Comparison of ENCODE assay signal across 1 cellular context in the genomic region with DNA sequence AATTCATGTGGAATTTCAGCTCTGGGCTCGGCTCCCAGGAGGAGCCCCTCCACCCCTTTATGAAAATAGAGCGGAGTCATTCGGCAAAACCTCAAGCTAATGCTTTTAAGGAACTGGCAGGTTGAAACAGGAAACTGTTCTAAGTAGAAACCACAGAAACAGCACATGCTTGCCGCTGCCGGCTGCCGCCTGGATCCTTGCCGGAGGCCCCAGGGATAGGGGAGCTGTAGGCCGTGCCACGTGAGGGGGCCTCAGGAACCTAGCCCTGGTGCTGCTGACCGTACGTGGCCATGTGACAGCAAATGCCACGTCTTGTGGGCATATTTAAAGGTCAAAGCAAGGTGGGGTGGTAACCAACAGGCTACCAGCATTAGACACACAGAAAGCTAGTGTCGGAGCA.
TF ChIP-seq lines count a peak whose summit lies in the region.

No MANE protein-coding gene starts in this region.

TF ChIP-seq in GM23338, 12 proteins besides CTCF, POLR2A, EP300 and RAD21 (continued from another document):
- TF ChIP-seq, protein P1, sequence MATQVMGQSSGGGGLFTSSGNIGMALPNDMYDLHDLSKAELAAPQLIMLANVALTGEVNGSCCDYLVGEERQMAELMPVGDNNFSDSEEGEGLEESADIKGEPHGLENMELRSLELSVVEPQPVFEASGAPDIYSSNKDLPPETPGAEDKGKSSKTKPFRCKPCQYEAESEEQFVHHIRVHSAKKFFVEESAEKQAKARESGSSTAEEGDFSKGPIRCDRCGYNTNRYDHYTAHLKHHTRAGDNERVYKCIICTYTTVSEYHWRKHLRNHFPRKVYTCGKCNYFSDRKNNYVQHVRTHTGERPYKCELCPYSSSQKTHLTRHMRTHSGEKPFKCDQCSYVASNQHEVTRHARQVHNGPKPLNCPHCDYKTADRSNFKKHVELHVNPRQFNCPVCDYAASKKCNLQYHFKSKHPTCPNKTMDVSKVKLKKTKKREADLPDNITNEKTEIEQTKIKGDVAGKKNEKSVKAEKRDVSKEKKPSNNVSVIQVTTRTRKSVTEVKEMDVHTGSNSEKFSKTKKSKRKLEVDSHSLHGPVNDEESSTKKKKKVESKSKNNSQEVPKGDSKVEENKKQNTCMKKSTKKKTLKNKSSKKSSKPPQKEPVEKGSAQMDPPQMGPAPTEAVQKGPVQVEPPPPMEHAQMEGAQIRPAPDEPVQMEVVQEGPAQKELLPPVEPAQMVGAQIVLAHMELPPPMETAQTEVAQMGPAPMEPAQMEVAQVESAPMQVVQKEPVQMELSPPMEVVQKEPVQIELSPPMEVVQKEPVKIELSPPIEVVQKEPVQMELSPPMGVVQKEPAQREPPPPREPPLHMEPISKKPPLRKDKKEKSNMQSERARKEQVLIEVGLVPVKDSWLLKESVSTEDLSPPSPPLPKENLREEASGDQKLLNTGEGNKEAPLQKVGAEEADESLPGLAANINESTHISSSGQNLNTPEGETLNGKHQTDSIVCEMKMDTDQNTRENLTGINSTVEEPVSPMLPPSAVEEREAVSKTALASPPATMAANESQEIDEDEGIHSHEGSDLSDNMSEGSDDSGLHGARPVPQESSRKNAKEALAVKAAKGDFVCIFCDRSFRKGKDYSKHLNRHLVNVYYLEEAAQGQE (IDR thresholded peaks at IDR 0.05; ENCODE audit: unreplicated experiment): no peak
- TF ChIP-seq ZNF114 (CRISPR knock-in tag; IDR thresholded peaks at IDR 0.05): no peak
